In genomic region chr20:33793011-33793931, GRCh38 we compare ENCODE assay signal across 11 cellular contexts. TPM values are rescaled to one million over a fixed set of nuclear protein-coding genes. Genes with fewer than 3 reads are reported as not detected.
DNase-seq lines count a peak whose midpoint lies in the region; ATAC-seq and TF ChIP-seq lines count a peak whose summit lies in the region.
"Had no signal": no experiment of that assay in that cellular context is flagged by ENCODE, and none has a peak within 500 bp of the region (broad histone marks: within the 10 kb centered on the region; RNA-seq: fewer than 3 reads in every experiment).

No MANE protein-coding gene starts in this region.

- ATAC-seq in T-helper 17 cell (no peak), HG02642 (IDR thresholded peaks at IDR 0.05; ENCODE audit: poor library complexity, unreplicated experiment) (no peak)

- no peaks in the 10 kb centered on the region for H3K27me3 Mint-ChIP-seq in T-helper 17 cell
- H3K27me3 Mint-ChIP-seq: naive B cell had no signal

- H3K4me1 Mint-ChIP-seq in T-helper 17 cell, result peaks cover 6% of the 10 kb centered on the region

- DNase-seq in GM03348 (ENCODE audit: low spot score) (peak; percentile 56), T-helper 17 cell (no peak), right atrium auricular region (ENCODE audit: low spot score) (no peak), retina (peak; percentile 29), DMS53 (lab: John Stamatoyannopoulos, UW) (no peak), GM19240 (ENCODE audit: insufficient read length, low spot score) (no peak)
- DNase-seq in effector CD4-positive, alpha-beta T cell, result no peak
- DNase-seq: DMS153, naive B cell, NCI-H2081 had no signal

- H3K27me3 ChIP-seq in right atrium auricular region, result no peaks in the 10 kb centered on the region

- H3K36me3 Mint-ChIP-seq in T-helper 17 cell (ENCODE audit: low read depth), result peaks cover 5% of the 10 kb centered on the region

- H3K9me3 ChIP-seq in T-helper 17 cell (ENCODE audit: control insufficient read depth, low read length, poor library complexity, severe bottlenecking) (no peaks in the 10 kb centered on the region), right atrium auricular region (no peaks in the 10 kb centered on the region)

- H3K27ac ChIP-seq in right atrium auricular region, result peak overlapping the region; percentile 37 to 51

- H3K4me3 Mint-ChIP-seq in T-helper 17 cell, result no peak overlapping the region
- H3K4me3 Mint-ChIP-seq: naive B cell had no signal

- peaks cover 0 to 21% of the 10 kb centered on the region in 2 donors for H3K4me1 ChIP-seq in right atrium auricular region

- peaks cover 6% of the 10 kb centered on the region for H3K36me3 ChIP-seq in right atrium auricular region

- H3K27ac Mint-ChIP-seq in T-helper 17 cell, result peak overlapping the region; percentile 24

- no peak overlapping the region for H3K4me3 ChIP-seq in right atrium auricular region

- TF ChIP-seq CTCF in right atrium auricular region (IDR thresholded peaks at IDR 0.05), result no peak

RNA-seq across cellular contexts. Expression of gene CHMP4B, which starts 17.9 kb away (rescaled TPM):
- 10 to 100 TPM; 48.6 to 50.6 TPM for total RNA-seq in T-helper 17 cell
- total RNA-seq in right atrium auricular region, result 10 to 100 TPM; 57.0 to 79.5 TPM

Comparison
In these comparisons a context has a peak if more than half of its experiments do, and no peak if none do; other contexts are left out.
1. DNase-seq: peak in GM03348 (single experiment) and retina (single experiment); none in T-helper 17 cell (0 of 3), right atrium auricular region (single experiment), DMS53 (single experiment), effector CD4-positive, alpha-beta T cell (single experiment) and GM19240 (single experiment).